ENCODE assay signal across 1 cellular context in genomic region chr1:166139735-166140134, GRCh38.
TF ChIP-seq lines count a peak whose summit lies in the region.

No MANE protein-coding gene starts in this region.

TF ChIP-seq in WTC11, 78 proteins besides CTCF, POLR2A, EP300 and RAD21:
- TF ChIP-seq, protein P1, sequence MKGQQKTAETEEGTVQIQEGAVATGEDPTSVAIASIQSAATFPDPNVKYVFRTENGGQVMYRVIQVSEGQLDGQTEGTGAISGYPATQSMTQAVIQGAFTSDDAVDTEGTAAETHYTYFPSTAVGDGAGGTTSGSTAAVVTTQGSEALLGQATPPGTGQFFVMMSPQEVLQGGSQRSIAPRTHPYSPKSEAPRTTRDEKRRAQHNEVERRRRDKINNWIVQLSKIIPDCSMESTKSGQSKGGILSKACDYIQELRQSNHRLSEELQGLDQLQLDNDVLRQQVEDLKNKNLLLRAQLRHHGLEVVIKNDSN (CRISPR knock-in tag; IDR thresholded peaks at IDR 0.05): no peak
- TF ChIP-seq ZNF396 (CRISPR knock-in tag; IDR thresholded peaks at IDR 0.05; ENCODE audit: borderline replicate concordance) (no peak), ZNF121 (CRISPR knock-in tag; IDR thresholded peaks at IDR 0.05) (no peak)
